ENCODE assay signal across 14 cellular contexts in the genomic region with DNA sequence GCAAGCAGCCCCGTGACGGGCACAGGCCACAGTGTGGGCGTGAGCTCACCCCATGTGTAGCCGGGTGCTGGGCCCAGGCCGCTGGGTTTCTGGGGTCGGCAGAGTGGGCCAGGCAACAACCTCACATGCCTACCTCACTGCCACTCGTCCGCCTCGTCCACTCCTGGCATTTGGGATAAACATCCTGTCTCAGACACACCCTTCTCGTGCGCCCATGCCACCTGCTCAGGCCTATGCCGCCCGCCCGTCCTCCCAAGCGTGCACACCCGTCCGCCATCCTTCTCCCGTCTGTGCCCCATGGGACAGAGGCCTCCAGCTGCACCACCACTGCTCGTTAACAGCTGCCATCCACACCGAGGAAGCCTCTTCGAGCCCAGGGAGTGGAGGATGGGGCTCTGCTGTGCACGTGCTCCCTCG.
DNase-seq lines count a peak whose midpoint lies in the region; ATAC-seq, FAIRE-seq and TF ChIP-seq lines count a peak whose summit lies in the region.
"Had no signal": no experiment of that assay in that cellular context is flagged by ENCODE, and none has a peak within 500 bp of the region (broad histone marks: within the 10 kb centered on the region; RNA-seq: fewer than 3 reads in every experiment).

No MANE protein-coding gene starts in this region.

- no peak for ATAC-seq in CD4-positive, CD25-positive, alpha-beta regulatory T cell (ENCODE audit: low read depth in 2 of 2)
- peak; percentile 8; the same call in 1 of the 2 replicates for ATAC-seq in Panc1
- ATAC-seq in esophagus mucosa: peak; percentile 22
- no peak for ATAC-seq in HG03139 (IDR thresholded peaks at IDR 0.05; ENCODE audit: unreplicated experiment)
- no peak for ATAC-seq in GM18909 (IDR thresholded peaks at IDR 0.05; ENCODE audit: poor library complexity, unreplicated experiment)

- peak; percentile 12 for FAIRE-seq in GM18507 (lab: Jason Lieb, UNC)

- peaks cover 2% of the 10 kb centered on the region for H3K36me3 ChIP-seq in CD4-positive, CD25-positive, alpha-beta regulatory T cell (ENCODE audit: control insufficient read depth, insufficient read depth, low read length)
- no peaks in the 10 kb centered on the region for H3K36me3 ChIP-seq in Panc1 (ENCODE audit: control insufficient read depth, insufficient read depth, low read length)

- H3K4me1 ChIP-seq in CD4-positive, CD25-positive, alpha-beta regulatory T cell (ENCODE audit: control insufficient read depth, insufficient read depth, low read length, poor library complexity, severe bottlenecking): peaks cover 33% of the 10 kb centered on the region
- no peaks in the 10 kb centered on the region for H3K4me1 ChIP-seq in Panc1 (ENCODE audit: control insufficient read depth, insufficient read depth, low read length)

- intact Hi-C loops in Panc1 (cut with micrococcal nuclease; ENCODE audit: unreplicated experiment): no loop called here

- CTCF ChIA-PET in Panc1 (lab: Charles Lee): no interaction called here

- peaks cover 0 to 52% (median 21%) of the 10 kb centered on the region in 4 donors for H3K4me1 Mint-ChIP-seq in CD4-positive, CD25-positive, alpha-beta regulatory T cell

- no peaks in the 10 kb centered on the region for H3K9me3 ChIP-seq in CD4-positive, CD25-positive, alpha-beta regulatory T cell (ENCODE audit: control insufficient read depth in 2 of 2, low read length in 2 of 2)
- H3K9me3 ChIP-seq in Panc1 (ENCODE audit: control insufficient read depth, insufficient read depth, low read depth, low read length): no peaks in the 10 kb centered on the region
- H3K9me3 ChIP-seq: thoracic aorta had no signal

- in situ Hi-C loops in Panc1 (cut with HindIII; ENCODE audit: low pct_unique_long_range_greater_than_20kb, low sequenced_read_pairs): no loop called here

- H3K9me3 Mint-ChIP-seq in CD4-positive, CD25-positive, alpha-beta regulatory T cell: no peaks in the 10 kb centered on the region
- H3K9me3 Mint-ChIP-seq: activated T-cell treated with anti-CD3 and anti-CD28 coated beads, Interleukin-2, amount 50 U/mL, for 4 hours; dendritic cell treated with granulocyte-macrophage colony-stimulating factor and Interleukin-4, amounts not matched to agents 40 ng/mL and 50 ng/mL, for 4 days; WTC11 had no signal

- TF ChIP-seq CTCF in Panc1 (IDR thresholded peaks at IDR 0.05): no peak

- H3K27ac Mint-ChIP-seq in CD4-positive, CD25-positive, alpha-beta regulatory T cell: peak overlapping the region; percentile 55 to 87 (median 71)
- H3K27ac Mint-ChIP-seq: dendritic cell treated with granulocyte-macrophage colony-stimulating factor and Interleukin-4, amounts not matched to agents 40 ng/mL and 50 ng/mL, for 4 days had no signal

- peak overlapping the region in 1 of 4 donors; percentile 46 for H3K4me3 Mint-ChIP-seq in CD4-positive, CD25-positive, alpha-beta regulatory T cell
- H3K4me3 Mint-ChIP-seq: activated T-cell treated with anti-CD3 and anti-CD28 coated beads, Interleukin-2, amount 50 U/mL, for 4 hours; dendritic cell treated with granulocyte-macrophage colony-stimulating factor and Interleukin-4, amounts not matched to agents 40 ng/mL and 50 ng/mL, for 4 days; WTC11 had no signal

- no peaks in the 10 kb centered on the region for H3K36me3 Mint-ChIP-seq in CD4-positive, CD25-positive, alpha-beta regulatory T cell

- no peak overlapping the region for H3K4me3 ChIP-seq in CD4-positive, CD25-positive, alpha-beta regulatory T cell (ENCODE audit: low read depth, low read length)
- H3K4me3 ChIP-seq in Panc1 (ENCODE audit: low read depth in 2 of 2, low read length in 2 of 2): no peak overlapping the region
- H3K4me3 ChIP-seq: hepatocyte, thoracic aorta had no signal

- no peak for DNase-seq in CD4-positive, CD25-positive, alpha-beta regulatory T cell
- DNase-seq in GM18507 (ENCODE audit: extremely low spot score, insufficient read length, low read depth): no peak
- no peak for DNase-seq in Panc1 (ENCODE audit: low read depth, low spot score)
- DNase-seq in NCI-H82 treated with DMSO at 0.1 percent for 48 hours (lab: John Stamatoyannopoulos, UW; ENCODE audit: unreplicated experiment): no peak
- DNase-seq: activated T-cell treated with anti-CD3 and anti-CD28 coated beads, Interleukin-2, amount 50 U/mL, for 4 hours; NCI-H345; OCI-M1 had no signal

- no peaks in the 10 kb centered on the region for H3K27me3 Mint-ChIP-seq in CD4-positive, CD25-positive, alpha-beta regulatory T cell
- H3K27me3 Mint-ChIP-seq: dendritic cell treated with granulocyte-macrophage colony-stimulating factor and Interleukin-4, amounts not matched to agents 40 ng/mL and 50 ng/mL, for 4 days had no signal

- POLR2A ChIA-PET in Panc1 (lab: Charles Lee): no interaction called here

- no peaks in the 10 kb centered on the region for H3K27me3 ChIP-seq in CD4-positive, CD25-positive, alpha-beta regulatory T cell (ENCODE audit: control insufficient read depth, insufficient read depth, low read length)
- no peaks in the 10 kb centered on the region for H3K27me3 ChIP-seq in Panc1 (ENCODE audit: control insufficient read depth, insufficient read depth, low read length)
- H3K27me3 ChIP-seq: hepatocyte had no signal

- BruUV-seq in Panc1 (replicated peaks; lab: Mats Ljungman, UMichigan): no TSS peak

- no peak overlapping the region for H3K27ac ChIP-seq in CD4-positive, CD25-positive, alpha-beta regulatory T cell (ENCODE audit: insufficient read depth, low read length, poor library complexity, severe bottlenecking)
- no peak overlapping the region for H3K27ac ChIP-seq in Panc1 (ENCODE audit: low read length)
- H3K27ac ChIP-seq: hepatocyte, thoracic aorta had no signal

Comparison
In these comparisons a context has a peak if more than half of its experiments do, and no peak if none do; other contexts are left out.
1. ATAC-seq: peak in Panc1 (single experiment) and esophagus mucosa (single experiment); none in CD4-positive, CD25-positive, alpha-beta regulatory T cell (0 of 2), HG03139 (single experiment) and GM18909 (single experiment).